9 cellular contexts compared by ENCODE assay signal in genomic region chr17:70636517-70637133, GRCh38.
A peak's percentile ranks its signal among the peaks of the same experiment; 100 is the strongest.
DNase-seq lines count a peak whose midpoint lies in the region; ATAC-seq and TF ChIP-seq lines count a peak whose summit lies in the region.
"Had no signal": no experiment of that assay in that cellular context is flagged by ENCODE, and none has a peak within 500 bp of the region (broad histone marks: within the 10 kb centered on the region; RNA-seq: fewer than 3 reads in every experiment).

No MANE protein-coding gene starts in this region.

- H3K27me3 Mint-ChIP-seq in CD4-positive, alpha-beta T cell = peaks cover 7% of the 10 kb centered on the region
- no peaks in the 10 kb centered on the region for H3K27me3 Mint-ChIP-seq in WTC11 (ENCODE audit: low read depth)
- H3K27me3 Mint-ChIP-seq in type B pancreatic cell = no peaks in the 10 kb centered on the region
- H3K27me3 Mint-ChIP-seq: IgD-negative memory B cell had no signal

- no peak overlapping the region for H3K27ac ChIP-seq in CD4-positive, alpha-beta T cell (ENCODE audit: low read depth, low read length)

- no peaks in the 10 kb centered on the region for H3K36me3 Mint-ChIP-seq in CD4-positive, alpha-beta T cell (ENCODE audit: low read depth)
- no peaks in the 10 kb centered on the region for H3K36me3 Mint-ChIP-seq in WTC11
- H3K36me3 Mint-ChIP-seq in type B pancreatic cell = no peaks in the 10 kb centered on the region
- no peaks in the 10 kb centered on the region for H3K36me3 Mint-ChIP-seq in activated naive CD4-positive, alpha-beta T cell treated with anti-CD3 and anti-CD28 coated beads, Interleukin-2, amount 50 U/mL, for 72 hours
- H3K36me3 Mint-ChIP-seq: IgD-negative memory B cell had no signal

- H3K27ac Mint-ChIP-seq in CD4-positive, alpha-beta T cell = no peak overlapping the region
- no peak overlapping the region for H3K27ac Mint-ChIP-seq in WTC11
- H3K27ac Mint-ChIP-seq in type B pancreatic cell = no peak overlapping the region
- H3K27ac Mint-ChIP-seq in activated naive CD4-positive, alpha-beta T cell treated with anti-CD3 and anti-CD28 coated beads, Interleukin-2, amount 50 U/mL, for 72 hours = no peak overlapping the region
- H3K27ac Mint-ChIP-seq: IgD-negative memory B cell had no signal

- no peak for DNase-seq in CD4-positive, alpha-beta T cell
- peak; percentile 3 for DNase-seq in GM19240 (ENCODE audit: insufficient read length, low spot score)
- DNase-seq in NCI-H1417 treated with DMSO at 0.1 percent for 48 hours (lab: John Stamatoyannopoulos, UW) = peak; percentile 19
- no peak for DNase-seq in WTC11 (ENCODE audit: low spot score)
- DNase-seq in iPS-NIHi11 (ENCODE audit: low spot score) = peak; percentile 50
- no peak for DNase-seq in type B pancreatic cell (ENCODE audit: extremely low spot score, unreplicated experiment)
- DNase-seq in activated naive CD4-positive, alpha-beta T cell treated with anti-CD3 and anti-CD28 coated beads, Interleukin-2, amount 50 U/mL, for 72 hours (ENCODE audit: low spot score in 2 of 2) = no peak

- POLR2A ChIA-PET in CD4-positive, alpha-beta T cell (lab: Charles Lee) = no interaction called here
- POLR2A ChIA-PET in WTC11 (lab: Charles Lee) = no interaction called here

- no peaks in the 10 kb centered on the region for H3K27me3 ChIP-seq in CD4-positive, alpha-beta T cell (ENCODE audit: control insufficient read depth, insufficient read depth, low read length)

- ATAC-seq in CD4-positive, alpha-beta T cell (ENCODE audit: poor library complexity) = no peak
- ATAC-seq in WTC11 (no peak), HG03108 (IDR thresholded peaks at IDR 0.05; ENCODE audit: unreplicated experiment) (no peak)
- ATAC-seq in activated naive CD4-positive, alpha-beta T cell treated with anti-CD3 and anti-CD28 coated beads, Interleukin-2, amount 50 U/mL, for 72 hours = no peak

- no peaks in the 10 kb centered on the region for H3K9me3 Mint-ChIP-seq in CD4-positive, alpha-beta T cell
- H3K9me3 Mint-ChIP-seq in WTC11 (no peaks in the 10 kb centered on the region), type B pancreatic cell (no peaks in the 10 kb centered on the region)
- H3K9me3 Mint-ChIP-seq in activated naive CD4-positive, alpha-beta T cell treated with anti-CD3 and anti-CD28 coated beads, Interleukin-2, amount 50 U/mL, for 72 hours = no peaks in the 10 kb centered on the region
- H3K9me3 Mint-ChIP-seq: IgD-negative memory B cell had no signal

- no peaks in the 10 kb centered on the region for H3K4me1 Mint-ChIP-seq in CD4-positive, alpha-beta T cell (ENCODE audit: low read depth)
- peaks cover 28% of the 10 kb centered on the region for H3K4me1 Mint-ChIP-seq in WTC11
- peaks cover 3% of the 10 kb centered on the region for H3K4me1 Mint-ChIP-seq in type B pancreatic cell (ENCODE audit: unreplicated experiment)
- H3K4me1 Mint-ChIP-seq: IgD-negative memory B cell had no signal

- no peaks in the 10 kb centered on the region for H3K9me3 ChIP-seq in CD4-positive, alpha-beta T cell (ENCODE audit: control insufficient read depth, low read length)

- CTCF ChIA-PET in CD4-positive, alpha-beta T cell (lab: Charles Lee) = no interaction called here
- CTCF ChIA-PET in WTC11 (lab: Charles Lee) = no interaction called here

- TF ChIP-seq CTCF in CD4-positive, alpha-beta T cell (IDR thresholded peaks at IDR 0.05) = peak; percentile 71
- TF ChIP-seq CTCF in WTC11 (IDR thresholded peaks at IDR 0.05) (peak; percentile 64), type B pancreatic cell (conservative IDR thresholded peaks at IDR 0.05) (peak; percentile 96)

- intact Hi-C loops in CD4-positive, alpha-beta T cell (cut with DNase I, micrococcal nuclease) = loop anchor here in 1 of 2 experiments (5.0 kb wide), 1 partner anchor 1906 kb away; no protein-coding TSS in a partner anchor

- H3K4me3 Mint-ChIP-seq in CD4-positive, alpha-beta T cell = no peak overlapping the region
- H3K4me3 Mint-ChIP-seq in WTC11 = no peak overlapping the region
- H3K4me3 Mint-ChIP-seq in type B pancreatic cell = no peak overlapping the region
- H3K4me3 Mint-ChIP-seq: IgD-negative memory B cell had no signal

TF ChIP-seq in WTC11, 78 proteins besides CTCF, POLR2A, EP300 and RAD21:
- TF ChIP-seq HMGA2 (CRISPR knock-in tag; IDR thresholded peaks at IDR 0.05) (peak; percentile 72; the same call in 1 of the 2 replicates), AFF4 (CRISPR knock-in tag; IDR thresholded peaks at IDR 0.05; ENCODE audit: borderline replicate concordance) (no peak)

Comparison
In these comparisons a context has a peak if more than half of its experiments do, and no peak if none do; other contexts are left out.
1. DNase-seq: peak in GM19240 (single experiment), NCI-H1417 treated with DMSO at 0.1 percent for 48 hours (single experiment) and iPS-NIHi11 (single experiment); none in CD4-positive, alpha-beta T cell (0 of 10), WTC11 (single experiment), type B pancreatic cell (single experiment) and activated naive CD4-positive, alpha-beta T cell treated with anti-CD3 and anti-CD28 coated beads, Interleukin-2, amount 50 U/mL, for 72 hours (0 of 2).
2. Peak in every context shown above with its lines, with median percentiles within 50 percentile points of each other: CTCF ChIP-seq.